In the genomic region with DNA sequence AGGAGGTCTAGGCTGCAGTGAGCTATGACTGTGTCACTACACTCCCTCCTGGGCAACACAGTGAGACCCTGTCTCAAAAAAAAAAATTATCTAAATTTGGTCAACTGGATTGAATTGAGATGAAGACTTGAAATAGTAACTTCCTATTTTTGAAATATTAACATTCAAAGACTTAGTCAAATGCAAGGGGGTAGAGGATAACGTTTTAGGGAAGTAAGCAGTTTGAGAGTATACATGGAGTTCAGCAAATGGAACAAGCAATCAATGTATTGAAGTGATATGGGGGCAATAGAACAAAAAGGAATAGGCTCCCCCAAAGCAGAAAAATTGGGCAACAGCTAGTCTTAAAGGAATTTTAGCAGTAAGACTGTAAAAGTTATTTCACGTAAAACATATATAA, we compare ENCODE assay signal across 19 cellular contexts. TPM values are rescaled to one million over a fixed set of nuclear protein-coding genes. Genes with fewer than 3 reads are reported as not detected.
"Had no signal": no experiment of that assay in that cellular context is flagged by ENCODE, and none has a peak within 500 bp of the region (broad histone marks: within the 10 kb centered on the region; RNA-seq: fewer than 3 reads in every experiment).

No MANE protein-coding gene starts in this region.

- H3K9me3 Mint-ChIP-seq: central memory CD8-positive, alpha-beta T cell had no signal

- H3K27ac ChIP-seq: body of pancreas, gastroesophageal sphincter, left ventricle myocardium inferior, upper lobe of left lung had no signal

- H3K4me1 Mint-ChIP-seq: activated CD4-positive, alpha-beta T cell treated with anti-CD3 and anti-CD28 coated beads, Interleukin-2, amount 10 ng/mL, durations not matched to agents 7 days and 5 days; central memory CD8-positive, alpha-beta T cell had no signal

- H3K27me3 Mint-ChIP-seq: central memory CD8-positive, alpha-beta T cell had no signal

- H3K27me3 ChIP-seq: body of pancreas, gastroesophageal sphincter, upper lobe of left lung had no signal

- H3K36me3 ChIP-seq: gastroesophageal sphincter, left ventricle myocardium inferior, spleen, upper lobe of left lung had no signal

- H3K4me1 ChIP-seq: body of pancreas, gastroesophageal sphincter, upper lobe of left lung had no signal

- H3K4me3 ChIP-seq: body of pancreas, gastroesophageal sphincter, left ventricle myocardium inferior, spleen, upper lobe of left lung had no signal

- H3K4me3 Mint-ChIP-seq: activated CD4-positive, alpha-beta T cell treated with anti-CD3 and anti-CD28 coated beads, Interleukin-2, amount 10 ng/mL, durations not matched to agents 7 days and 5 days; central memory CD8-positive, alpha-beta T cell; nephron progenitor cell had no signal

- H3K9me3 ChIP-seq: body of pancreas, gastroesophageal sphincter, left ventricle myocardium inferior, spleen, upper lobe of left lung had no signal

- H3K27ac Mint-ChIP-seq: activated CD4-positive, alpha-beta T cell treated with anti-CD3 and anti-CD28 coated beads, Interleukin-2, amount 10 ng/mL, durations not matched to agents 7 days and 5 days; activated naive CD4-positive, alpha-beta T cell treated with anti-CD3 and anti-CD28 coated beads, Interleukin-2, amount 50 U/mL, for 72 hours; nephron progenitor cell had no signal

- DNase-seq: activated CD4-positive, alpha-beta T cell treated with anti-CD3 and anti-CD28 coated beads, Interleukin-2, amount 10 ng/mL, durations not matched to agents 7 days and 5 days; activated CD4-positive, CD25-positive, alpha-beta regulatory T cell; activated effector memory CD4-positive, alpha-beta T cell treated with Interleukin-2 at 50 U/mL for 16 hours; amniotic stem cell; body of pancreas; effector memory CD4-positive, alpha-beta T cell; left ventricle myocardium inferior; mesenchymal stem cell; nephron progenitor cell; spleen; stimulated activated CD4-positive, alpha-beta T cell treated with anti-CD3 and anti-CD28 coated beads, Interleukin-2, amount 100 ng/mL, for 24 hours; stimulated activated naive CD4-positive, alpha-beta T cell treated with Interleukin-2 at 50 U/mL for 16 hours; upper lobe of left lung had no signal

- ATAC-seq: activated naive CD4-positive, alpha-beta T cell treated with anti-CD3 and anti-CD28 coated beads, Interleukin-2, amount 50 U/mL, for 72 hours; body of pancreas; gastroesophageal sphincter; sciatic nerve had no signal

RNA-seq across cellular contexts. Expression of gene MFAP5, which starts 4.7 kb away (rescaled TPM):
- total RNA-seq: activated CD4-positive, alpha-beta T cell treated with anti-CD3 and anti-CD28 coated beads, Interleukin-2, amount 10 ng/mL, durations not matched to agents 7 days and 5 days; activated naive CD4-positive, alpha-beta T cell treated with anti-CD3 and anti-CD28 coated beads, Interleukin-2, amount 50 U/mL, for 72 hours had no signal

RNA-seq across cellular contexts. Expression of gene AICDA, which starts 54.6 kb away (rescaled TPM):
- total RNA-seq: activated CD4-positive, alpha-beta T cell treated with anti-CD3 and anti-CD28 coated beads, Interleukin-2, amount 10 ng/mL, durations not matched to agents 7 days and 5 days; activated naive CD4-positive, alpha-beta T cell treated with anti-CD3 and anti-CD28 coated beads, Interleukin-2, amount 50 U/mL, for 72 hours; body of pancreas; gastroesophageal sphincter; left ventricle myocardium inferior; pulmonary artery endothelial cell had no signal
- polyA plus RNA-seq: keratinocyte had no signal
